25 cellular contexts compared by ENCODE assay signal in the genomic region with DNA sequence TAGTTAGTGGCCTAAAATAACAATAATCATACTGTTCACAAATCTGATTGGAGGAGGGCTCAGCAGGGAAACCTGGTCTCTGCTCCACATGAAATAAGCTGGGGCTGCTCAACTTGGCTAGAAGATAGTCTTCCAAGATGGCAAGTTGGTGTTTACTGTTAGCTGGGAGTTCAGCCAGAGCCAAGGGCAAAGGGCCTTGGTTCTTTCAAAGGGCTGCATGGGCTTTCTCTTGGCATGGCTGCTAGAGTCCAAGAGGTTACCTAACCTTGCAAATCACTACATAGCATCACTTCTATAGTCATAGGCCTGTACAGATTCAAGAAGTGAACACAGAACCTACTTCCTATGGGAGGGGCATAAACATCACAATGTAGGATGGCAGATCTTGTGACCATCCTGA.
"Had no signal": no experiment of that assay in that cellular context is flagged by ENCODE, and none has a peak within 500 bp of the region (broad histone marks: within the 10 kb centered on the region; RNA-seq: fewer than 3 reads in every experiment).

No MANE protein-coding gene starts in this region.

- H3K27me3 ChIP-seq: MG63 had no signal

- DNase-seq: activated CD4-positive, alpha-beta T cell treated with anti-CD3 and anti-CD28 coated beads for 4 hours; activated CD8-positive, alpha-beta memory T cell treated with anti-CD3 and anti-CD28 coated beads, Interleukin-2, amount 50 U/mL, for 4 hours; activated CD8-positive, alpha-beta T cell treated with anti-CD3 and anti-CD28 coated beads for 36 hours; activated effector memory CD4-positive, alpha-beta T cell treated with anti-CD3 and anti-CD28 coated beads, Interleukin-2, amount 50 U/mL, for 16 hours; activated naive CD4-positive, alpha-beta T cell treated with Interleukin-2 at 50 U/mL for 16 hours; activated T-cell treated with anti-CD3 and anti-CD28 coated beads, Interleukin-2, amount 50 U/mL, for 1 hour; amygdala; MG63; MV-4-11; NCI-H1092 treated with DMSO at 0.1 percent for 48 hours; NCI-H1436; NCI-H1694 treated with DMSO at 0.1 percent for 48 hours; NCI-H2029 treated with DMSO at 0.1 percent for 48 hours; NCI-H345; NCI-H510A; NCI-H526 treated with DMSO at 0.1 percent for 48 hours; SIG-M5; T-helper 2 cell; WERI-Rb-1 had no signal

- H3K27ac ChIP-seq: KMS-11, WERI-Rb-1 had no signal

- FAIRE-seq: astrocyte had no signal

- H3K4me3 Mint-ChIP-seq: activated CD8-positive, alpha-beta T cell treated with anti-CD3 and anti-CD28 coated beads for 36 hours; activated naive CD8-positive, alpha-beta T cell; activated T-helper 1 cell treated with anti-CD3 and anti-CD28 coated beads, Interleukin-12 subunit alpha, Interleukin-12 subunit beta, Interleukin-2, Interleukin-4 antibody, amounts not matched to agents 30 ng/mL and 10 ng/mL and 1 ng/mL, durations not matched to agents 14 hours and 24 hours and 36 hours; brain had no signal

- H3K9me3 ChIP-seq: MG63 had no signal

- H3K36me3 ChIP-seq: MG63 had no signal

- H3K27ac Mint-ChIP-seq: activated CD8-positive, alpha-beta T cell treated with anti-CD3 and anti-CD28 coated beads for 36 hours; activated naive CD8-positive, alpha-beta T cell; activated T-helper 1 cell treated with anti-CD3 and anti-CD28 coated beads, Interleukin-12 subunit alpha, Interleukin-12 subunit beta, Interleukin-2, Interleukin-4 antibody, amounts not matched to agents 30 ng/mL and 10 ng/mL and 1 ng/mL, durations not matched to agents 14 hours and 24 hours and 36 hours; brain had no signal

- ATAC-seq: activated CD4-positive, CD25-positive, alpha-beta regulatory T cell treated with anti-CD3 and anti-CD28 coated beads, Interleukin-2, amount 50 U/mL, for 24 hours; activated CD8-positive, alpha-beta T cell treated with anti-CD3 and anti-CD28 coated beads for 36 hours had no signal

- H3K4me3 ChIP-seq: MG63 had no signal

- H3K27me3 Mint-ChIP-seq: activated CD8-positive, alpha-beta T cell treated with anti-CD3 and anti-CD28 coated beads for 36 hours; activated naive CD8-positive, alpha-beta T cell had no signal
